9 cellular contexts compared by ENCODE assay signal in the genomic region with DNA sequence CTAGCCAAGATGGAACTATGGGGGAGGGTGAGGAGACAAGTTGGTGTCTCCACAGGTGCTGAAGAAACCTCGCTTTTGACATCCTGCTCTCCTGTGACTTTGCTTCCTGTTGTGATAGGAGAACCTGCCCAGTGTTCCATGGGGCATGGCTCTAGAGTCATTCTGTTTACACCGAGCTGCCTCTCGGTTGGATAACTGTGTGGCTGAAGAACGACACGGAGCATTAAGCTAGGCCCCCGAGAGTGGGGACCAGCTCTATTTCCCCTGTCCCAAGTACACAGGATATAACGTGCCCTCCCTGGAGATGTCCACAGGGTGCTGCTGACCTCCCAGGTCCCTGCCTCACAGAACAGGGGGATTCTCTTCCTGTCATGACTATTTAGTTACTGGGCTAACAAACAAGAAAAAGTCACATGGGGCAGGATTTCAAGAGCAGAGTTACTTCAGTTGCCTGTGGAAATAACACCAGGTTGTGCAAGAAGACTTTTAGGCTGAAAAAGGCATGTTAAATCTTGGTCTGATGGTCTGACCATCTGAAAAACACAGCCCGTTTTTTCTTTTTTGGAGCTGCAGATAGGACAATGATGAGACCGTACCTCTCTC. TPM values are rescaled to one million over a fixed set of nuclear protein-coding genes. Genes with fewer than 3 reads are reported as not detected.
DNase-seq lines count a peak whose midpoint lies in the region; ATAC-seq and TF ChIP-seq lines count a peak whose summit lies in the region.
"Had no signal": no experiment of that assay in that cellular context is flagged by ENCODE, and none has a peak within 500 bp of the region (broad histone marks: within the 10 kb centered on the region; RNA-seq: fewer than 3 reads in every experiment).

No MANE protein-coding gene starts in this region.

- no peaks in the 10 kb centered on the region for H3K27me3 ChIP-seq in heart right ventricle
- H3K27me3 ChIP-seq in upper lobe of right lung, result no peaks in the 10 kb centered on the region

- intact Hi-C loops in heart right ventricle (cut with DNase I), result no loop called here
- intact Hi-C loops in cardiac septum (cut with DNase I), result no loop called here
- intact Hi-C loops in upper lobe of right lung (cut with DNase I), result no loop called here

- H3K36me3 ChIP-seq in heart right ventricle (no peaks in the 10 kb centered on the region), upper lobe of right lung (no peaks in the 10 kb centered on the region)

- H3K9me3 ChIP-seq in heart right ventricle, result no peaks in the 10 kb centered on the region
- H3K9me3 ChIP-seq in upper lobe of right lung, result no peaks in the 10 kb centered on the region

- TF ChIP-seq CTCF in heart right ventricle (IDR thresholded peaks at IDR 0.05), result no peak
- TF ChIP-seq CTCF in upper lobe of right lung (IDR thresholded peaks at IDR 0.05), result no peak

- H3K4me3 ChIP-seq in heart right ventricle (no peak overlapping the region), upper lobe of right lung (no peak overlapping the region)

- ATAC-seq in heart right ventricle, result peak in 7 of 8 donors; percentile 11 to 42 (median 25)
- ATAC-seq in upper lobe of right lung, result peak; percentile 68
- no peak for ATAC-seq in HG02938 (IDR thresholded peaks at IDR 0.05; ENCODE audit: unreplicated experiment)

- WGBS in heart right ventricle, 2 donors, result 64 to 74% methylated on average over 9 of the region's 9 CpGs

- H3K27ac ChIP-seq in heart right ventricle (peak overlapping the region in 1 of 10 donors; percentile 78), upper lobe of right lung (peak overlapping the region; percentile 66)

- DNase-seq in heart right ventricle, result no peak
- no peak for DNase-seq in cardiac septum (ENCODE audit: low spot score)
- DNase-seq in SKM-1 (lab: John Stamatoyannopoulos, UW; ENCODE audit: unreplicated experiment), result peak; percentile 94
- DNase-seq in iris pigment epithelial cell (ENCODE audit: low read depth), result peak; percentile 45
- no peak for DNase-seq in upper lobe of right lung
- DNase-seq in HCEC 1CT, result no peak
- DNase-seq in H4 (ENCODE audit: low spot score), result no peak
- DNase-seq: kidney had no signal

- peaks cover 0 to 43% (median 7%) of the 10 kb centered on the region in 9 donors for H3K4me1 ChIP-seq in heart right ventricle
- peaks cover 17% of the 10 kb centered on the region for H3K4me1 ChIP-seq in upper lobe of right lung

RNA-seq across cellular contexts. Expression of gene PPP2R5A, which starts 29.4 kb away (rescaled TPM):
- total RNA-seq in heart right ventricle, result 10 to 100 TPM; 48.6 to 86.8 (median 57.3) TPM
- polyA plus RNA-seq in heart right ventricle, result 10 to 100 TPM; 44.2 to 85.7 TPM
- total RNA-seq in cardiac septum, result 68.1 TPM
- 88.4 TPM for total RNA-seq in upper lobe of right lung
- 15.1 and 18.4 TPM in 2 replicates for total RNA-seq in H4 (2014; rRNA removed; shearing (Covaris generic))

Comparison
In these comparisons a context has a peak if more than half of its experiments do, and no peak if none do; other contexts are left out.
1. DNase-seq: peak in SKM-1 (single experiment) and iris pigment epithelial cell (single experiment); none in heart right ventricle (0 of 2), cardiac septum (single experiment), upper lobe of right lung (single experiment), HCEC 1CT (single experiment) and H4 (single experiment).